ENCODE assay signal across 15 cellular contexts in the genomic region with DNA sequence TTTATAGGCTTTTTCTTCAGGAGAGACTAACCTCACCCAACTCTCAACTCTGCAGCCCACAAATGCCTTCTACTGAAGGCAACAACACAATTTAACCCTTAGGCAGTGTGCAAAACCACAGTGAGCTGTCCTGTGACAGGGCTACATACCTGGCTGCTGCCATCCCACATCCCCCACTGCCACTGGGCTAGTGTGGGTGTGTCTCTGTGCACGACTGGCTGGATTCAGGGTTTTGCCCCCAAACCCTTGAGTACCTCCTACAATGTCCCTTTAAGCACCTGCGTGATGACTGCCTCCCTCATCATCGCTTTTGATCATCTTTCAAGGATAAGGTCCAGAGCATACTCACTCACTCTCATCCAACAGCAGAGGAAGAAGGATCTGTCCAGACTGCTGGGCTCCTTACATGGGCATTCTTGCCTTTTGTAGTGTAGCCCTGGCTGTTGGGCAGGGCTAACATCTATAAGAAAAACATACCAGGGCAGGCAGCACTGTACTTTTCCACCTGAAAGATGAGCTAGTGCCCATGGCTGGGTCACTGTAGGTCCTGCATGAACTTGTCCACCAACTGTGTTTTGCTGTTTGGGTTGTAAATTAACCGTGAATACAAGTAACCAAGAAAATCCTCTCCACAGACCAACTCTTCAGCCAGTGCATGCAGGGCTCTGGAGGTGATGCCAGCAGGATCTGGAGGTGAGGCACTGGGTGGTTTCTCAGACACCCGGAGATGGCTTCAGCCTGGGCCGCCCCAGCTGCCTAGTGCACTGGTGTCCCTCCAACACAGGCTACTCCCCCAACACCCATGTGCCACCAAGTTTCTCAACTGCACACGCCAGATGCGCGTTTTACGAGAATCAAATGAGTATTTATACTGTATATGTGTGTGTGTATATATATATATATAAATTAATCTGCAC. TPM values are rescaled to one million over a fixed set of nuclear protein-coding genes. Genes with fewer than 3 reads are reported as not detected.
DNase-seq lines count a peak whose midpoint lies in the region; ATAC-seq and TF ChIP-seq lines count a peak whose summit lies in the region.
"Had no signal": no experiment of that assay in that cellular context is flagged by ENCODE, and none has a peak within 500 bp of the region (broad histone marks: within the 10 kb centered on the region; RNA-seq: fewer than 3 reads in every experiment).

No MANE protein-coding gene starts in this region.

- DNase-seq in activated naive CD4-positive, alpha-beta T cell treated with anti-CD3 and anti-CD28 coated beads, Interleukin-2, amount 50 U/mL, for 16 hours, result no peak
- peak; percentile 22 for DNase-seq in activated CD8-positive, alpha-beta T cell treated with anti-CD3 and anti-CD28 coated beads, Interleukin-2, amount 10 ng/mL, durations not matched to agents 7 days and 5 days
- DNase-seq in esophagus muscularis mucosa (ENCODE audit: extremely low spot score), result peak; percentile 83
- peak; percentile 14 for DNase-seq in stomach
- no peak for DNase-seq in H7
- DNase-seq in GOT3 (lab: John Stamatoyannopoulos, UW), result no peak
- DNase-seq: activated CD4-positive, alpha-beta T cell treated with anti-CD3 and anti-CD28 coated beads for 1 hour; cortex of kidney; mesendoderm; NCI-H1092; NCI-H2171 treated with DMSO at 0.1 percent for 48 hours; ovary had no signal

- peaks cover 23 to 34% (median 31%) of the 10 kb centered on the region in 4 donors for H3K4me1 ChIP-seq in esophagus muscularis mucosa
- peaks cover 0 to 26% (median 14%) of the 10 kb centered on the region in 4 donors for H3K4me1 ChIP-seq in stomach

- peak overlapping the region; percentile 80 for H3K27ac Mint-ChIP-seq in activated naive CD4-positive, alpha-beta T cell treated with anti-CD3 and anti-CD28 coated beads, Interleukin-2, amount 50 U/mL, for 24 hours
- peak overlapping the region; percentile 17 for H3K27ac Mint-ChIP-seq in activated CD8-positive, alpha-beta T cell treated with anti-CD3 and anti-CD28 coated beads, Interleukin-2, amount 10 ng/mL, durations not matched to agents 7 days and 5 days

- H3K9me3 ChIP-seq in esophagus muscularis mucosa, result no peaks in the 10 kb centered on the region
- no peaks in the 10 kb centered on the region for H3K9me3 ChIP-seq in stomach
- H3K9me3 ChIP-seq: ovary had no signal

- peaks cover 8 to 49% (median 30%) of the 10 kb centered on the region in 4 donors for H3K36me3 ChIP-seq in esophagus muscularis mucosa
- H3K36me3 ChIP-seq in stomach, result peaks cover 8 to 33% (median 31%) of the 10 kb centered on the region in 4 donors
- no peaks in the 10 kb centered on the region; the same call in 1 of the 2 replicates for H3K36me3 ChIP-seq in H7 (replicated peaks; ENCODE audit: control insufficient read depth, insufficient read depth, low read length)
- H3K36me3 ChIP-seq: ovary had no signal

- H3K27ac ChIP-seq in esophagus muscularis mucosa (replicated peaks in 1 of 4) (no peak overlapping the region), stomach (no peak overlapping the region)
- H3K27ac ChIP-seq: ovary had no signal

- no peaks in the 10 kb centered on the region for H3K36me3 Mint-ChIP-seq in activated naive CD4-positive, alpha-beta T cell treated with anti-CD3 and anti-CD28 coated beads, Interleukin-2, amount 50 U/mL, for 24 hours
- H3K36me3 Mint-ChIP-seq in activated CD8-positive, alpha-beta T cell treated with anti-CD3 and anti-CD28 coated beads, Interleukin-2, amount 10 ng/mL, durations not matched to agents 7 days and 5 days (ENCODE audit: low read depth), result peaks cover 27% of the 10 kb centered on the region

- no peak for TF ChIP-seq EP300 in esophagus muscularis mucosa (IDR thresholded peaks at IDR 0.05)
- no peak for TF ChIP-seq EP300 in stomach (IDR thresholded peaks at IDR 0.05)

- peaks cover 11% of the 10 kb centered on the region for H3K4me1 Mint-ChIP-seq in activated naive CD4-positive, alpha-beta T cell treated with anti-CD3 and anti-CD28 coated beads, Interleukin-2, amount 50 U/mL, for 24 hours
- peaks cover 15% of the 10 kb centered on the region for H3K4me1 Mint-ChIP-seq in activated CD8-positive, alpha-beta T cell treated with anti-CD3 and anti-CD28 coated beads, Interleukin-2, amount 10 ng/mL, durations not matched to agents 7 days and 5 days (ENCODE audit: low read depth)

- WGBS in esophagus muscularis mucosa, result 98% methylated on average over 10 of the region's 10 CpGs
- WGBS in stomach, 5 donors, result 89 to 95% (median 91%) methylated on average over 10 of the region's 10 CpGs

- peak; percentile 39 for ATAC-seq in activated CD8-positive, alpha-beta T cell treated with anti-CD3 and anti-CD28 coated beads, Interleukin-2, amount 10 ng/mL, durations not matched to agents 7 days and 5 days
- ATAC-seq in GM18868 (IDR thresholded peaks at IDR 0.05; ENCODE audit: unreplicated experiment), result no peak
- ATAC-seq: GM12878 had no signal

- CTCF ChIA-PET in activated CD8-positive, alpha-beta T cell treated with anti-CD3 and anti-CD28 coated beads, Interleukin-2, amount 10 ng/mL, durations not matched to agents 7 days and 5 days (lab: Charles Lee), result interaction anchor here (1.0 to 2.3 kb wide), 2 partner anchors 10 to 157 kb away, joined by 4 to 7 read pairs; no protein-coding TSS in a partner anchor

- intact Hi-C loops in esophagus muscularis mucosa (cut with DNase I), result no loop called here
- intact Hi-C loops in stomach (cut with DNase I; ENCODE audit: low total_unique reads), result no loop called here

- no peak overlapping the region for H3K4me3 Mint-ChIP-seq in activated naive CD4-positive, alpha-beta T cell treated with anti-CD3 and anti-CD28 coated beads, Interleukin-2, amount 50 U/mL, for 24 hours
- no peak overlapping the region for H3K4me3 Mint-ChIP-seq in activated CD8-positive, alpha-beta T cell treated with anti-CD3 and anti-CD28 coated beads, Interleukin-2, amount 10 ng/mL, durations not matched to agents 7 days and 5 days

- H3K9me3 Mint-ChIP-seq in activated naive CD4-positive, alpha-beta T cell treated with anti-CD3 and anti-CD28 coated beads, Interleukin-2, amount 50 U/mL, for 24 hours, result no peaks in the 10 kb centered on the region
- no peaks in the 10 kb centered on the region for H3K9me3 Mint-ChIP-seq in activated CD8-positive, alpha-beta T cell treated with anti-CD3 and anti-CD28 coated beads, Interleukin-2, amount 10 ng/mL, durations not matched to agents 7 days and 5 days (ENCODE audit: insufficient read depth)

- POLR2A ChIA-PET in activated CD8-positive, alpha-beta T cell treated with anti-CD3 and anti-CD28 coated beads, Interleukin-2, amount 10 ng/mL, durations not matched to agents 7 days and 5 days (lab: Charles Lee), result no interaction called here

- no peak for TF ChIP-seq CTCF in esophagus muscularis mucosa (IDR thresholded peaks at IDR 0.05)
- no peak for TF ChIP-seq CTCF in stomach (IDR thresholded peaks at IDR 0.05)

- no peaks in the 10 kb centered on the region for H3K27me3 Mint-ChIP-seq in activated naive CD4-positive, alpha-beta T cell treated with anti-CD3 and anti-CD28 coated beads, Interleukin-2, amount 50 U/mL, for 24 hours
- no peaks in the 10 kb centered on the region for H3K27me3 Mint-ChIP-seq in activated CD8-positive, alpha-beta T cell treated with anti-CD3 and anti-CD28 coated beads, Interleukin-2, amount 10 ng/mL, durations not matched to agents 7 days and 5 days (ENCODE audit: low read depth)

- H3K27me3 ChIP-seq in esophagus muscularis mucosa (no peaks in the 10 kb centered on the region), stomach (no peaks in the 10 kb centered on the region), H7 (ENCODE audit: control insufficient read depth, insufficient read depth, low read length) (no peaks in the 10 kb centered on the region)
- H3K27me3 ChIP-seq: ovary had no signal

- TF ChIP-seq POLR2A in esophagus muscularis mucosa (IDR thresholded peaks at IDR 0.05; ENCODE audit: low read depth) (no peak), stomach (IDR thresholded peaks at IDR 0.05) (no peak)

- H3K4me3 ChIP-seq in esophagus muscularis mucosa (no peak overlapping the region), stomach (no peak overlapping the region), H7 (ENCODE audit: insufficient read depth, low read depth, low read length) (no peak overlapping the region)
- H3K4me3 ChIP-seq: GM12878, ovary had no signal

RNA-seq across cellular contexts. Expression of gene PLCG1, which starts 45.2 kb away (rescaled TPM):
- total RNA-seq in activated CD8-positive, alpha-beta T cell treated with anti-CD3 and anti-CD28 coated beads, Interleukin-2, amount 10 ng/mL, durations not matched to agents 7 days and 5 days, result 100 to 1,000 TPM; 395 to 406 TPM
- 100 to 1,000 TPM in 1 of 4 donors, 10 to 100 TPM in 3; 68.4 to 119 (median 82.5) TPM for total RNA-seq in esophagus muscularis mucosa
- 100 to 1,000 TPM in 2 of 5 donors, 10 to 100 TPM in 3; 37.9 to 576 (median 86.1) TPM for total RNA-seq in stomach
- 10 to 100 TPM; 16.3 to 32.9 (median 17.5) TPM for polyA plus RNA-seq in stomach
- 132 and 194 TPM in 2 replicates for total RNA-seq in H7 (2014; rRNA removed; shearing (Covaris generic))

Comparison
In these comparisons a context has a peak if more than half of its experiments do, and no peak if none do; other contexts are left out.
1. DNase-seq: peak in activated CD8-positive, alpha-beta T cell treated with anti-CD3 and anti-CD28 coated beads, Interleukin-2, amount 10 ng/mL, durations not matched to agents 7 days and 5 days (single experiment), esophagus muscularis mucosa (single experiment) and stomach (single experiment); none in activated naive CD4-positive, alpha-beta T cell treated with anti-CD3 and anti-CD28 coated beads, Interleukin-2, amount 50 U/mL, for 16 hours (single experiment), H7 (single experiment) and GOT3 (single experiment).